Comparison of ENCODE assay signal across 29 cellular contexts in genomic region chr22:22015631-22016030, GRCh38.
"Had no signal": no experiment of that assay in that cellular context is flagged by ENCODE, and none has a peak within 500 bp of the region (broad histone marks: within the 10 kb centered on the region; RNA-seq: fewer than 3 reads in every experiment).

No MANE protein-coding gene starts in this region.

- H3K36me3 Mint-ChIP-seq: natural killer cell, neural progenitor cell, type B pancreatic cell had no signal

- H3K27ac ChIP-seq: neural progenitor cell, ovary, parathyroid adenoma, psoas muscle, right lobe of liver, sigmoid colon, suprapubic skin, testis, tibial artery, transverse colon, upper lobe of right lung, uterus had no signal

- H3K36me3 ChIP-seq: neural progenitor cell, ovary, right lobe of liver, sigmoid colon, suprapubic skin, tibial artery, transverse colon, upper lobe of right lung, uterus had no signal

- H3K9me3 ChIP-seq: ovary, psoas muscle, right lobe of liver, sigmoid colon, suprapubic skin, testis, tibial artery, transverse colon, upper lobe of right lung, uterus had no signal

- H3K9me3 Mint-ChIP-seq: stimulated activated memory B cell treated with anti-CD40 and anti-IgM and Interleukin-4, amounts not matched to agents 10 μg/mL and 1 μg/mL and 100 μg/mL, for 72 hours; stimulated activated naive CD8-positive, alpha-beta T cell treated with anti-CD3 and anti-CD28 coated beads, Interleukin-15, amount 100 ng/mL, for 72 hours had no signal

- H2AFZ ChIP-seq: neural progenitor cell, parathyroid adenoma had no signal

- H3K4me1 Mint-ChIP-seq: nephron; neural progenitor cell; stimulated activated naive CD8-positive, alpha-beta T cell treated with anti-CD3 and anti-CD28 coated beads, Interleukin-15, amount 100 ng/mL, for 72 hours had no signal

- FAIRE-seq: small intestine had no signal

- ATAC-seq: natural killer cell; psoas muscle; right cardiac atrium; right lobe of liver; stimulated activated memory B cell treated with anti-CD40 and anti-IgM and Interleukin-4, amounts not matched to agents 10 μg/mL and 1 μg/mL and 100 μg/mL, for 72 hours; stimulated activated naive CD8-positive, alpha-beta T cell treated with anti-CD3 and anti-CD28 coated beads, Interleukin-15, amount 100 ng/mL, for 72 hours; stimulated activated naive CD8-positive, alpha-beta T cell treated with anti-CD3 and anti-CD28 coated beads, Interleukin-15, Interleukin-2, amounts not matched to agents 100 U/mL and 50 U/mL, for 24 hours; upper lobe of right lung had no signal

- H3K9ac ChIP-seq: neural progenitor cell, parathyroid adenoma had no signal

- H3K27me3 Mint-ChIP-seq: stimulated activated memory B cell treated with anti-CD40 and anti-IgM and Interleukin-4, amounts not matched to agents 10 μg/mL and 1 μg/mL and 100 μg/mL, for 72 hours had no signal

- H3K4me3 ChIP-seq: neural progenitor cell, ovary, psoas muscle, right lobe of liver, sigmoid colon, suprapubic skin, testis, tibial artery, transverse colon, upper lobe of right lung, uterus had no signal

- H3K27me3 ChIP-seq: ovary, right lobe of liver, testis, uterus had no signal

- H3K4me2 ChIP-seq: neural progenitor cell had no signal

- H3K27ac Mint-ChIP-seq: natural killer cell; nephron; neural progenitor cell; progenitor cell of endocrine pancreas; stimulated activated memory B cell treated with anti-CD40 and anti-IgM and Interleukin-4, amounts not matched to agents 10 μg/mL and 1 μg/mL and 100 μg/mL, for 72 hours; stimulated activated naive CD8-positive, alpha-beta T cell treated with anti-CD3 and anti-CD28 coated beads, Interleukin-15, amount 100 ng/mL, for 72 hours; type B pancreatic cell had no signal

- H3K4me1 ChIP-seq: neural progenitor cell, parathyroid adenoma, psoas muscle, right lobe of liver, sigmoid colon, suprapubic skin, testis, tibial artery, transverse colon, upper lobe of right lung, uterus had no signal

- H3K4me3 Mint-ChIP-seq: natural killer cell; nephron; neural progenitor cell; stimulated activated memory B cell treated with anti-CD40 and anti-IgM and Interleukin-4, amounts not matched to agents 10 μg/mL and 1 μg/mL and 100 μg/mL, for 72 hours; stimulated activated naive CD8-positive, alpha-beta T cell treated with anti-CD3 and anti-CD28 coated beads, Interleukin-15, amount 100 ng/mL, for 72 hours; type B pancreatic cell had no signal

- H3K79me2 ChIP-seq: parathyroid adenoma had no signal

- DNase-seq: natural killer cell; occipital lobe; ovary; posterior cingulate gyrus; psoas muscle; right cardiac atrium; right lobe of liver; sigmoid colon; small intestine; stimulated activated CD4-positive, alpha-beta T cell treated with anti-CD3 and anti-CD28 coated beads, Interleukin-15, amount 100 ng/mL, for 24 hours; stimulated activated CD4-positive, alpha-beta T cell treated with anti-CD3 and anti-CD28 coated beads, Interleukin-2, amount 100 ng/mL, for 24 hours; stimulated activated CD4-positive, alpha-beta T cell treated with anti-CD3 and anti-CD28 coated beads, Interleukin-2, amount 100 ng/mL, for 48 hours; stimulated activated CD4-positive, alpha-beta T cell treated with anti-CD3 and anti-CD28 coated beads, Interleukin-4, amount 100 ng/mL, for 24 hours; stimulated activated naive CD4-positive, alpha-beta T cell; stimulated activated naive CD8-positive, alpha-beta T cell treated with anti-CD3 and anti-CD28 coated beads, Interleukin-15, amount 100 ng/mL, for 72 hours; stimulated activated naive CD8-positive, alpha-beta T cell treated with anti-CD3 and anti-CD28 coated beads, Interleukin-15, Interleukin-2, amounts not matched to agents 100 U/mL and 50 U/mL, for 24 hours; substantia nigra; testis; tibial artery; transverse colon; upper lobe of right lung; uterus had no signal
